ENCODE assay signal across 5 cellular contexts in genomic region chr21:40553781-40554180, GRCh38.
"Had no signal": no experiment of that assay in that cellular context is flagged by ENCODE, and none has a peak within 500 bp of the region (broad histone marks: within the 10 kb centered on the region; RNA-seq: fewer than 3 reads in every experiment).

No MANE protein-coding gene starts in this region.

- ATAC-seq: GM23338, K562 had no signal

- H3K4me2 ChIP-seq: GM23338 had no signal

- H3K4me3 ChIP-seq: GM23338, K562 had no signal

- H2AFZ ChIP-seq: GM23338 had no signal

- DNase-seq: H9, HCEC 1CT, IMR-90 had no signal
